Comparison of ENCODE assay signal across 8 cellular contexts in the genomic region with DNA sequence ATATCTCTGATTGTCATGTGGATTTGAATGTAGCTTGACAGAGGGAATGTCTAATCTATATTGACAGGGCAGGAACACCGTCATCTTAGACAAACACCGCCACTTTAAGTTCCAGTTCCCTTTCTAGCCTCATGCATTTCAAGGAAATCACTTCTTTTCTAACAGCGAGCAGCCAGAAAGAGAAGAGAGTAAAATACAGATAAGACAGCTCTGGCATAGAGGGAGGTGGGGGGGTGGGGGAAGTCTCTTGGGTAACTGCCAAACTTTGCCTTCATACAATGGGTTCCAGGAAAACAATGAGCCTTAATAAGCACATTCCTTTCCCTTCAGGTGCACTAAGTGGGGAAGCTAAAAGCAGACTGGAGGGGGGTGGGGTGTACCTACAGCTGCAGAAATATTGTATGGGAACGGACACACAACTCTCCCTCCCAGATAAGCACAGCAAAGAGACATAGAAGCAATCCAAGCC. TPM values are rescaled to one million over a fixed set of nuclear protein-coding genes. Genes with fewer than 3 reads are reported as not detected.
DNase-seq lines count a peak whose midpoint lies in the region; ATAC-seq and TF ChIP-seq lines count a peak whose summit lies in the region.

No MANE protein-coding gene starts in this region.

- ATAC-seq in Right ventricle myocardium superior (ENCODE audit: poor library complexity): peak; percentile 76
- ATAC-seq in HG03097 (IDR thresholded peaks at IDR 0.05; ENCODE audit: low FRiP score, unreplicated experiment): no peak

- H3K27me3 ChIP-seq in dorsolateral prefrontal cortex: no peaks in the 10 kb centered on the region

- TF ChIP-seq CTCF in VCaP (conservative IDR thresholded peaks at IDR 0.05): no peak
- no peak for TF ChIP-seq CTCF in GM10248 (IDR thresholded peaks at IDR 0.05; ENCODE audit: control extremely low read depth, extremely low read depth, low read depth, missing control alignments)
- no peak for TF ChIP-seq CTCF in dorsolateral prefrontal cortex (IDR thresholded peaks at IDR 0.05 in 54 of 56, conservative IDR thresholded peaks at IDR 0.05 in 2 of 56; ENCODE audit: low read depth in 1 of 56, partially characterized antibody in 56 of 56)

- intact Hi-C loops in Right ventricle myocardium superior (cut with DNase I) (no loop called here), cardiac septum (cut with DNase I) (no loop called here), dorsolateral prefrontal cortex (cut with DNase I) (no loop called here)

- no peak overlapping the region for H3K4me3 ChIP-seq in dorsolateral prefrontal cortex

- POLR2A ChIA-PET in GM10248 (lab: Yijun Ruan, JAX): no interaction called here

- DNase-seq in Right ventricle myocardium superior (no peak), cardiac septum (ENCODE audit: low spot score) (no peak), kidney tubule cell (ENCODE audit: low spot score) (peak; percentile 61), GM10248 (ENCODE audit: extremely low spot score) (no peak), ureter (ENCODE audit: low spot score) (no peak), dorsolateral prefrontal cortex (no peak)

- CTCF ChIA-PET in GM10248 (lab: Yijun Ruan, JAX): interaction anchor here (0.9 to 6.7 kb wide), 7 partner anchors 9 to 315 kb away, joined by 3 to 95 read pairs (median 4); partner anchors contain the start of gene CASP10

- H3K27ac ChIP-seq in VCaP (peak overlapping the region; percentile 90), dorsolateral prefrontal cortex (peak overlapping the region in 10 of 59 donors; percentile 14 to 53 (median 34))

RNA-seq across cellular contexts. Expression of gene CASP10, which starts 37.2 kb away (rescaled TPM):
- total RNA-seq in Right ventricle myocardium superior: 5.4 TPM
- total RNA-seq in cardiac septum: 5.0 TPM
- total RNA-seq in ureter: 16.6 TPM
- total RNA-seq in dorsolateral prefrontal cortex: 1 to 10 TPM; 1.5 to 9.8 (median 4.2) TPM

RNA-seq across cellular contexts. Expression of gene CASP8, which starts 40.2 kb away (rescaled TPM):
- 2.8 TPM for total RNA-seq in Right ventricle myocardium superior
- 4.5 TPM for total RNA-seq in cardiac septum
- 50.9 TPM for total RNA-seq in ureter
- 1 to 10 TPM in 118 of 120 experiments, under 1 TPM in 2; 0.80 to 7.9 (median 3.2) TPM for total RNA-seq in dorsolateral prefrontal cortex
